Comparison of ENCODE assay signal across 1 cellular context in genomic region chr1:228072658-228073043, GRCh38.
TF ChIP-seq lines count a peak whose summit lies in the region.

No MANE protein-coding gene starts in this region.

TF ChIP-seq in K562, 482 proteins besides CTCF, POLR2A, EP300 and RAD21:
- TF ChIP-seq TAL1 (IDR thresholded peaks at IDR 0.05), result no peak
- TF ChIP-seq NR2C2 (CRISPR knock-in tag; IDR thresholded peaks at IDR 0.05), result no peak
- TF ChIP-seq NR2C2 (tag; IDR thresholded peaks at IDR 0.05), result 0 out of 2 replicates have a peak, but pooled peaks have one; percentile 52
- TF ChIP-seq ZNF316 (IDR thresholded peaks at IDR 0.05), result peak; percentile 33; the same call in 1 of the 2 replicates
- TF ChIP-seq MTA1 (IDR thresholded peaks at IDR 0.05; ENCODE audit: borderline replicate concordance), result no peak
- TF ChIP-seq STAG1 (CRISPR knock-in tag; IDR thresholded peaks at IDR 0.05; ENCODE audit: borderline replicate concordance), result no peak
- no peak for TF ChIP-seq RBM17 (IDR thresholded peaks at IDR 0.05; ENCODE audit: borderline replicate concordance, low read depth, low read length)
